21 cellular contexts compared by ENCODE assay signal in genomic region chr2:7648381-7648780, GRCh38.
"Had no signal": no experiment of that assay in that cellular context is flagged by ENCODE, and none has a peak within 500 bp of the region (broad histone marks: within the 10 kb centered on the region; RNA-seq: fewer than 3 reads in every experiment).

No MANE protein-coding gene starts in this region.

- DNase-seq: IMR-90, Karpas-422, KG1, MG63, NCI-H1092, NCI-H1436, NCI-H187, NCI-H2029, NCI-H2081 treated with DMSO at 0.1 percent for 48 hours, NCI-H2171, NCI-H226, NCI-H446, NCI-H510A, NCI-H524 treated with DMSO at 0.1 percent for 48 hours, NCI-H69, NCI-H774, Right ventricle myocardium superior, RPMI8226, SIG-M5 had no signal

- H3K36me3 ChIP-seq: MG63, SJSA1 had no signal

- H3K4me1 ChIP-seq: SJSA1 had no signal

- H3K27ac ChIP-seq: SJSA1, SK-N-MC had no signal

- H3K27me3 ChIP-seq: MG63, SJSA1 had no signal

- H3K4me3 ChIP-seq: MG63, SJSA1, SK-N-MC had no signal

- H3K9me3 ChIP-seq: SJSA1 had no signal
